Comparison of ENCODE assay signal across 30 cellular contexts in the genomic region with DNA sequence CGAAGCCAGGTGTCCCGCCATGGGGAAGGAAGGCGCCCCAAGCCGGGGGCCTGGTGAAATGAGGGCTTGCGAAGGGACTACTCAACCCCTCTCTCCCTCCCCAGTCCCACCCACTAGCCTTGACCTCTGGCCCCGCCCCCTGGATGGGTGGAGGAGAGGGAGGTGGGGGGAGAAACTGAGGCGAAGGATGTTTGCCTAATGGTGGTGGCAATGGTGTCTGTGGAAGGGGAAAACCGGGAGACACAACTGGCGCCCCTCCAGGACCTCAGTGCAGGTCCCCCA. TPM values are rescaled to one million over a fixed set of nuclear protein-coding genes. Genes with fewer than 3 reads are reported as not detected.
A peak's percentile ranks its signal among the peaks of the same experiment; 100 is the strongest.
DNase-seq lines count a peak whose midpoint lies in the region; ATAC-seq and TF ChIP-seq lines count a peak whose summit lies in the region.
"Had no signal": no experiment of that assay in that cellular context is flagged by ENCODE, and none has a peak within 500 bp of the region (broad histone marks: within the 10 kb centered on the region; RNA-seq: fewer than 3 reads in every experiment).

Gene POU5F1 (minus strand): TSS at position 83 of the 282 bp plus-strand sequence. CDS start 62 bp downstream, at position 21.

- H3K9ac ChIP-seq in iPS-15b (ENCODE audit: low read depth, low read length) (peak within 1 kb of the TSS; percentile 96), neuronal stem cell (ENCODE audit: low read depth, low read length, poor library complexity) (no peak within 1 kb of the TSS)
- H3K9ac ChIP-seq: BLaER1 treated with 17β-estradiol and CSF1 and Interleukin-3, amounts not matched to agents 10 nM and 100 nM; KMS-11 had no signal

- TF ChIP-seq CTCF in Peyer's patch (IDR thresholded peaks at IDR 0.05) = no peak

- no peak for TF ChIP-seq POLR2A in Peyer's patch (IDR thresholded peaks at IDR 0.05)

- H3K4me2 ChIP-seq in neuronal stem cell (ENCODE audit: insufficient read depth, low read length, poor library complexity, severe bottlenecking) = no peak within 1 kb of the TSS
- H3K4me2 ChIP-seq: BLaER1 treated with 17β-estradiol and CSF1 and Interleukin-3, amounts not matched to agents 10 nM and 100 nM; hepatocyte; KMS-11; smooth muscle cell had no signal

- H3K18ac ChIP-seq in neuronal stem cell (ENCODE audit: low read length) = no peak within 1 kb of the TSS

- no peak within 1 kb of the TSS for H4K8ac ChIP-seq in neuronal stem cell (ENCODE audit: low read depth, low read length)

- no peak within 1 kb of the TSS for H3K4ac ChIP-seq in neuronal stem cell (ENCODE audit: low read length)

- H3K27me3 ChIP-seq in Peyer's patch (no peaks in the 10 kb centered on the region), iPS-15b (ENCODE audit: control insufficient read depth, insufficient read depth, low read length) (no peaks in the 10 kb centered on the region), neuronal stem cell (ENCODE audit: control insufficient read depth in 3 of 3, insufficient read depth in 3 of 3, low read depth in 1 of 3, low read length in 3 of 3) (peaks cover 0 to 5% (median 2%) of the 10 kb centered on the region in 3 experiments)
- H3K27me3 ChIP-seq: BLaER1 treated with 17β-estradiol and CSF1 and Interleukin-3, amounts not matched to agents 10 nM and 100 nM; colonic mucosa; esophagus squamous epithelium had no signal

- no peaks in the 10 kb centered on the region for H3K9me3 ChIP-seq in Peyer's patch
- H3K9me3 ChIP-seq in iPS-15b (ENCODE audit: control insufficient read depth, insufficient read depth, low read length) = no peaks in the 10 kb centered on the region
- no peaks in the 10 kb centered on the region for H3K9me3 ChIP-seq in neuronal stem cell (replicated peaks in 1 of 2; ENCODE audit: control insufficient read depth in 2 of 2, insufficient read depth in 1 of 2, low read depth in 1 of 2, low read length in 2 of 2)
- H3K9me3 ChIP-seq: BLaER1 treated with 17β-estradiol and CSF1 and Interleukin-3, amounts not matched to agents 10 nM and 100 nM; colonic mucosa; esophagus squamous epithelium had no signal

- no peak within 1 kb of the TSS for H2BK5ac ChIP-seq in neuronal stem cell (ENCODE audit: low read length)

- no CpG with 5 or more reads among the region's 9 CpGs for WGBS in neuronal stem cell (ENCODE audit: extremely low coverage in 2 of 2, insufficient read length in 2 of 2, insufficient replicate concordance in 1 of 2), 2 donors

- no peak within 1 kb of the TSS for H2BK120ac ChIP-seq in neuronal stem cell (ENCODE audit: low read depth, low read length)

- no peak within 1 kb of the TSS for H4K91ac ChIP-seq in neuronal stem cell (ENCODE audit: low read depth, low read length, poor library complexity)

- H3K27ac ChIP-seq in Peyer's patch (no peak within 1 kb of the TSS), neuronal stem cell (replicated peaks; ENCODE audit: low read length) (no peak within 1 kb of the TSS)
- H3K27ac ChIP-seq: BLaER1 treated with 17β-estradiol and CSF1 and Interleukin-3, amounts not matched to agents 10 nM and 100 nM; colonic mucosa; esophagus squamous epithelium; hepatocyte; KMS-11 had no signal

- peak within 1 kb of the TSS; percentile 77 for H3K23ac ChIP-seq in neuronal stem cell (ENCODE audit: low read depth, low read length, poor library complexity)

- ATAC-seq in HG02588 (IDR thresholded peaks at IDR 0.05; ENCODE audit: unreplicated experiment) (no peak), HG03175 (IDR thresholded peaks at IDR 0.05; ENCODE audit: unreplicated experiment) (no peak)
- ATAC-seq: activated CD4-positive, alpha-beta T cell treated with anti-CD3 and anti-CD28 coated beads for 36 hours; activated T-cell treated with anti-CD3 and anti-CD28 coated beads, Interleukin-2, amount 50 U/mL, for 4 hours had no signal

- H3K36me3 ChIP-seq in Peyer's patch (peaks cover 0 to 17% (median 0%) of the 10 kb centered on the region in 3 donors), iPS-15b (ENCODE audit: control insufficient read depth, insufficient read depth, low read length) (peaks cover 14% of the 10 kb centered on the region), neuronal stem cell (replicated peaks in 1 of 2; ENCODE audit: control insufficient read depth in 2 of 2, insufficient read depth in 2 of 2, low read length in 2 of 2) (no peaks in the 10 kb centered on the region)
- H3K36me3 ChIP-seq: colonic mucosa had no signal

- H2BK15ac ChIP-seq in neuronal stem cell (ENCODE audit: low read length) = peak within 1 kb of the TSS; percentile 56

- peak within 1 kb of the TSS; percentile 89 for H2AFZ ChIP-seq in neuronal stem cell (ENCODE audit: low read length)
- H2AFZ ChIP-seq: hepatocyte had no signal

- peak; percentile 35 for DNase-seq in ELF-1 (ENCODE audit: low read depth, low spot score)
- no peak for DNase-seq in Peyer's patch
- DNase-seq in neuronal stem cell (ENCODE audit: low spot score) = no peak
- DNase-seq in activated T-cell treated with anti-CD3 and anti-CD28 coated beads, Interleukin-2, amount 50 U/mL, for 1 hour = no peak
- DNase-seq in T-helper 9 cell = no peak
- DNase-seq: ACHN; activated CD4-positive, alpha-beta T cell treated with anti-CD3 and anti-CD28 coated beads for 36 hours; activated CD8-positive, alpha-beta memory T cell treated with anti-CD3 and anti-CD28 coated beads for 24 hours; activated naive CD4-positive, alpha-beta T cell treated with Interleukin-2 at 50 U/mL for 16 hours; activated T-cell treated with anti-CD3 and anti-CD28 coated beads, Interleukin-2, amount 50 U/mL, for 4 hours; amygdala; colonic mucosa; esophagus squamous epithelium; HFFc6; mammary epithelial cell; NCI-H1436; NCI-H446; occipital lobe; OCI-M1; SHP77 treated with DMSO at 0.1 percent for 48 hours; stimulated activated CD4-positive, alpha-beta T cell treated with anti-CD3 and anti-CD28 coated beads, Interleukin-2, amount 100 ng/mL, for 24 hours; substantia nigra had no signal

- H3K4me3 ChIP-seq in Peyer's patch (no peak within 1 kb of the TSS), iPS-15b (ENCODE audit: low read depth, low read length) (peak within 1 kb of the TSS; percentile 95), neuronal stem cell (ENCODE audit: low read length in 2 of 2) (no peak within 1 kb of the TSS)
- H3K4me3 ChIP-seq: BLaER1 treated with 17β-estradiol and CSF1 and Interleukin-3, amounts not matched to agents 10 nM and 100 nM; colonic mucosa; esophagus squamous epithelium; hepatocyte; smooth muscle cell had no signal

- H3K4me1 ChIP-seq in Peyer's patch (no peaks in the 10 kb centered on the region), iPS-15b (ENCODE audit: control insufficient read depth, insufficient read depth, low read length) (peaks cover 24% of the 10 kb centered on the region), neuronal stem cell (ENCODE audit: control insufficient read depth in 2 of 2, insufficient read depth in 1 of 2, low read depth in 1 of 2, low read length in 2 of 2) (peaks cover 10 to 12% of the 10 kb centered on the region in 2 donors)
- H3K4me1 ChIP-seq: BLaER1 treated with 17β-estradiol and CSF1 and Interleukin-3, amounts not matched to agents 10 nM and 100 nM; colonic mucosa had no signal

- no peaks in the 10 kb centered on the region for H3K79me1 ChIP-seq in neuronal stem cell (ENCODE audit: low read depth, low read length)

- peak within 1 kb of the TSS; percentile 73 for H2AK5ac ChIP-seq in neuronal stem cell (ENCODE audit: low read depth, low read length)

- H2BK12ac ChIP-seq in neuronal stem cell (ENCODE audit: low read length) = no peak within 1 kb of the TSS

- H3K14ac ChIP-seq in neuronal stem cell (ENCODE audit: low read length) = no peak within 1 kb of the TSS

RNA-seq across cellular contexts. Expression of gene POU5F1, which starts in this region (rescaled TPM):
- 100 to 1,000 TPM in 1 of 4 donors, 10 to 100 TPM in 3; 14.9 to 121 (median 45.0) TPM for total RNA-seq in Peyer's patch
- polyA plus RNA-seq in neuronal stem cell (2013, experiment 1 of 2) = 0.74 TPM
- 0.58 TPM for polyA plus RNA-seq in neuronal stem cell (2013, experiment 2 of 2)
- total RNA-seq: frontal cortex, occipital lobe, smooth muscle cell had no signal
- polyA plus RNA-seq: smooth muscle cell had no signal
